26 cellular contexts compared by ENCODE assay signal in the genomic region with DNA sequence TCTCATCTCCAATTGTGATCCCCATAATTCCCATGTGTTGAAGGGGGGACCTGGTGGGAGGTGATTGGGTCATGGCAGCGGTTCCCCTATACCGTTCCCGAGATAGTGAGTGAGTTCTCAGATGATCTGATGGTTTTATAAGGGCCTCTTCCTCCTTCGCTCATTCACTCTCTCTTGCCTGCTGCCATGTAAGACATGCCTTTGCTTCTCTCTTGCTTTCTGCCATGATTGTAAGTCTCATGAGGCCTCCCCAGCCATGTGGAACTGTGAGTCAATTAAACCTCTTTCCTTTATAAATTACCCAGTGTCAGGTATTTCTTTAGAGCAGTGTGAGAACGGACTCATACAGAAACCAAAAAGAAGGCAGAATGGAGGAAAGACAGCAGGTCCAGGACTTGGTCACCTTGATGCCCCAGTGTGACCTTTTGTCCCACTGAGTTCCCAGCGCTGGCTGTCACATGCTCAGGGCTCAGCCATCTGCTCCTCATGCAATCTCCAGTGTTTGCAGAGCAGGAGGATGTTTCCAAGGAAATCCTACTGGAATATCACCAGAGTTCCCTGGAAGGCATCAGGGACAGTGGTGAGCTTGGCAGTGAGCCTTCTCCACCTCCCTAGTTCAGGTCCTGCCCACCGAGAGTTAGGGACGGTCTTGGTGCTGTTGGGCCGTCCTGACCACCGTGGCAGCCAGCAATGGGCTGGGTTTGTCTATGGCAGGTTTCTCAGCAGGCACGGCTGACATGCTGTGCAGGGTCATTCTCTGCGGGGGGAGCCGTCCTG.
DNase-seq lines count a peak whose midpoint lies in the region; ATAC-seq, FAIRE-seq and TF ChIP-seq lines count a peak whose summit lies in the region.
"Had no signal": no experiment of that assay in that cellular context is flagged by ENCODE, and none has a peak within 500 bp of the region (broad histone marks: within the 10 kb centered on the region; RNA-seq: fewer than 3 reads in every experiment).

No MANE protein-coding gene starts in this region.

- ATAC-seq in activated CD8-positive, alpha-beta T cell treated with anti-CD3 and anti-CD28 coated beads, Interleukin-2, amount 10 ng/mL, durations not matched to agents 7 days and 5 days: no peak
- no peak for ATAC-seq in activated CD8-positive, alpha-beta T cell treated with anti-CD3 and anti-CD28 coated beads for 36 hours
- ATAC-seq: activated CD4-positive, CD25-positive, alpha-beta regulatory T cell treated with anti-CD3 and anti-CD28 coated beads, Interleukin-2, amount 50 U/mL, for 24 hours; foreskin keratinocyte; psoas muscle had no signal

- POLR2A ChIA-PET in activated CD8-positive, alpha-beta T cell treated with anti-CD3 and anti-CD28 coated beads, Interleukin-2, amount 10 ng/mL, durations not matched to agents 7 days and 5 days (lab: Charles Lee): no interaction called here
- POLR2A ChIA-PET in activated CD8-positive, alpha-beta T cell treated with anti-CD3 and anti-CD28 coated beads for 36 hours (lab: Charles Lee): interaction anchor here (0.8 kb wide), 1 partner anchor 146 kb away, joined by 3 read pairs; no protein-coding TSS in a partner anchor
- POLR2A ChIA-PET in H1 (lab: Charles Lee; ENCODE audit: partially characterized antibody): no interaction called here
- POLR2A ChIA-PET in RWPE1 (lab: Yijun Ruan, JAX; ENCODE audit: low non-redundant PET): no interaction called here

- no peak for TF ChIP-seq EP300 in H1 (IDR thresholded peaks at IDR 0.05; ENCODE audit: borderline replicate concordance in 1 of 2, low read depth in 2 of 2, low read length in 2 of 2)

- peak overlapping the region; percentile 32 for H3K27ac Mint-ChIP-seq in activated CD8-positive, alpha-beta T cell treated with anti-CD3 and anti-CD28 coated beads, Interleukin-2, amount 10 ng/mL, durations not matched to agents 7 days and 5 days
- no peak overlapping the region for H3K27ac Mint-ChIP-seq in activated CD8-positive, alpha-beta T cell treated with anti-CD3 and anti-CD28 coated beads for 36 hours
- H3K27ac Mint-ChIP-seq in HFFc6: peak overlapping the region; percentile 24; the same call in 1 of the 2 replicates
- H3K27ac Mint-ChIP-seq: stimulated activated naive CD8-positive, alpha-beta T cell treated with anti-CD3 and anti-CD28 coated beads, Interleukin-15, Interleukin-2, amounts not matched to agents 100 ng/mL and 50 ng/mL, for 24 hours had no signal

- H4K8ac ChIP-seq in H1 (ENCODE audit: extremely low read depth, insufficient read depth, low read length): no peak overlapping the region
- H4K8ac ChIP-seq in neuronal stem cell (ENCODE audit: low read depth, low read length): no peak overlapping the region

- no peaks in the 10 kb centered on the region for H3K9me3 Mint-ChIP-seq in activated CD8-positive, alpha-beta T cell treated with anti-CD3 and anti-CD28 coated beads, Interleukin-2, amount 10 ng/mL, durations not matched to agents 7 days and 5 days (ENCODE audit: insufficient read depth)
- no peaks in the 10 kb centered on the region for H3K9me3 Mint-ChIP-seq in activated CD8-positive, alpha-beta T cell treated with anti-CD3 and anti-CD28 coated beads for 36 hours
- peaks cover 11% of the 10 kb centered on the region for H3K9me3 Mint-ChIP-seq in HFFc6
- H3K9me3 Mint-ChIP-seq: stimulated activated naive CD8-positive, alpha-beta T cell treated with anti-CD3 and anti-CD28 coated beads, Interleukin-15, Interleukin-2, amounts not matched to agents 100 ng/mL and 50 ng/mL, for 24 hours; T-helper 1 cell treated with Interleukin-12 subunit alpha and Interleukin-12 subunit beta and Interleukin-4 antibody, amounts not matched to agents 30 μg/mL and 1 μg/mL, for 36 hours had no signal

- H3K4me1 ChIP-seq in H1 (replicated peaks in 1 of 4; ENCODE audit: control insufficient read depth in 3 of 4, insufficient read depth in 4 of 4, low read length in 3 of 4): no peaks in the 10 kb centered on the region; a peak in 1 of 7 replicates
- no peaks in the 10 kb centered on the region for H3K4me1 ChIP-seq in neuronal stem cell (ENCODE audit: control insufficient read depth in 2 of 2, insufficient read depth in 1 of 2, low read depth in 1 of 2, low read length in 2 of 2)
- H3K4me1 ChIP-seq: foreskin keratinocyte had no signal

- no peak for TF ChIP-seq RAD21 in H1 (IDR thresholded peaks at IDR 0.05 in 1 of 2, conservative IDR thresholded peaks at IDR 0.05 in 1 of 2; ENCODE audit: low read depth in 2 of 2, low read length in 2 of 2)

- H3K4me3 Mint-ChIP-seq in activated CD8-positive, alpha-beta T cell treated with anti-CD3 and anti-CD28 coated beads, Interleukin-2, amount 10 ng/mL, durations not matched to agents 7 days and 5 days: no peak overlapping the region
- H3K4me3 Mint-ChIP-seq in activated CD8-positive, alpha-beta T cell treated with anti-CD3 and anti-CD28 coated beads for 36 hours: no peak overlapping the region
- no peak overlapping the region for H3K4me3 Mint-ChIP-seq in HFFc6
- H3K4me3 Mint-ChIP-seq: stimulated activated naive CD8-positive, alpha-beta T cell treated with anti-CD3 and anti-CD28 coated beads, Interleukin-15, Interleukin-2, amounts not matched to agents 100 ng/mL and 50 ng/mL, for 24 hours; T-helper 1 cell treated with Interleukin-12 subunit alpha and Interleukin-12 subunit beta and Interleukin-4 antibody, amounts not matched to agents 30 μg/mL and 1 μg/mL, for 36 hours had no signal

- 0 out of 2 replicates have a peak overlapping the region, but pooled peaks have one; percentile 34 for H2BK20ac ChIP-seq in H1 (ENCODE audit: low read length)

- H3K23me2 ChIP-seq in H1 (ENCODE audit: low read depth, low read length): no peaks in the 10 kb centered on the region

- H3K79me1 ChIP-seq in H1 (ENCODE audit: low read depth, low read length) (no peaks in the 10 kb centered on the region), neuronal stem cell (ENCODE audit: low read depth, low read length) (no peaks in the 10 kb centered on the region)

- H4K91ac ChIP-seq in H1 (replicated peaks; ENCODE audit: insufficient read length, low read length) (no peak overlapping the region), neuronal stem cell (ENCODE audit: low read depth, low read length, poor library complexity) (no peak overlapping the region)

- no peaks in the 10 kb centered on the region for H3K27me3 ChIP-seq in H1 (replicated peaks in 1 of 4; ENCODE audit: control insufficient read depth in 3 of 4, extremely low read depth in 1 of 4, insufficient read depth in 3 of 4, low read length in 3 of 4)
- no peaks in the 10 kb centered on the region for H3K27me3 ChIP-seq in neuronal stem cell (ENCODE audit: control insufficient read depth in 3 of 3, insufficient read depth in 3 of 3, low read depth in 1 of 3, low read length in 3 of 3)
- H3K27me3 ChIP-seq: BE2C, foreskin keratinocyte, heart left ventricle had no signal

- H3K36me3 Mint-ChIP-seq in activated CD8-positive, alpha-beta T cell treated with anti-CD3 and anti-CD28 coated beads, Interleukin-2, amount 10 ng/mL, durations not matched to agents 7 days and 5 days (ENCODE audit: low read depth): peaks cover 7% of the 10 kb centered on the region
- H3K36me3 Mint-ChIP-seq in activated CD8-positive, alpha-beta T cell treated with anti-CD3 and anti-CD28 coated beads for 36 hours (ENCODE audit: low read depth): peaks cover 3% of the 10 kb centered on the region
- peaks cover 11% of the 10 kb centered on the region for H3K36me3 Mint-ChIP-seq in HFFc6 (ENCODE audit: low read depth)

- H2BK15ac ChIP-seq in H1 (ENCODE audit: low read length) (no peak overlapping the region), neuronal stem cell (ENCODE audit: low read length) (no peak overlapping the region)

- H2AK5ac ChIP-seq in H1 (ENCODE audit: low read depth, low read length): no peak overlapping the region; the same call in 1 of the 2 replicates
- H2AK5ac ChIP-seq in neuronal stem cell (ENCODE audit: low read depth, low read length): no peak overlapping the region

- no peaks in the 10 kb centered on the region for H3K79me2 ChIP-seq in H1 (ENCODE audit: control insufficient read depth in 1 of 2, insufficient read depth in 2 of 2, low read length in 2 of 2)

- H2BK12ac ChIP-seq in H1 (ENCODE audit: low read depth, low read length): no peak overlapping the region
- H2BK12ac ChIP-seq in neuronal stem cell (ENCODE audit: low read length): no peak overlapping the region

- H3K14ac ChIP-seq in H1 (ENCODE audit: insufficient read length): no peak overlapping the region
- H3K14ac ChIP-seq in neuronal stem cell (ENCODE audit: low read length): no peak overlapping the region

- CTCF ChIA-PET in activated CD8-positive, alpha-beta T cell treated with anti-CD3 and anti-CD28 coated beads, Interleukin-2, amount 10 ng/mL, durations not matched to agents 7 days and 5 days (lab: Charles Lee): interaction anchor here (4.8 kb wide), 1 partner anchor 151 kb away, joined by 36 read pairs; no protein-coding TSS in a partner anchor
- CTCF ChIA-PET in activated CD8-positive, alpha-beta T cell treated with anti-CD3 and anti-CD28 coated beads for 36 hours (lab: Charles Lee): no interaction called here
- CTCF ChIA-PET in H1 (lab: Charles Lee; ENCODE audit: partially characterized antibody) (interaction anchor here (1.3 kb wide), 1 partner anchor 13 kb away, joined by 3 read pairs; no protein-coding TSS in a partner anchor), RWPE1 (lab: Yijun Ruan, JAX) (no interaction called here)

- H2AFZ ChIP-seq in H1 (ENCODE audit: low read length) (no peak overlapping the region), neuronal stem cell (ENCODE audit: low read length) (peak overlapping the region; percentile 1)

- H4K20me1 ChIP-seq in H1 (replicated peaks in 1 of 2; ENCODE audit: control insufficient read depth in 1 of 2, insufficient read depth in 2 of 2, low read length in 2 of 2): no peaks in the 10 kb centered on the region

- no peak overlapping the region for H3K56ac ChIP-seq in H1 (replicated peaks; ENCODE audit: insufficient read length, low read depth, low read length)

- H3K23ac ChIP-seq in H1 (ENCODE audit: insufficient read length): no peak overlapping the region
- no peak overlapping the region for H3K23ac ChIP-seq in neuronal stem cell (ENCODE audit: low read depth, low read length, poor library complexity)

- H3K9ac ChIP-seq in H1 (replicated peaks in 1 of 4; ENCODE audit: extremely low read depth in 1 of 4, low read depth in 3 of 4, low read length in 3 of 4) (no peak overlapping the region), neuronal stem cell (ENCODE audit: low read depth, low read length, poor library complexity) (peak overlapping the region; percentile 6)

- H3K4ac ChIP-seq in H1 (replicated peaks; ENCODE audit: insufficient read length, low read depth, low read length): no peak overlapping the region
- no peak overlapping the region for H3K4ac ChIP-seq in neuronal stem cell (ENCODE audit: low read length)

- no peak overlapping the region for H3K27ac ChIP-seq in H1 (ENCODE audit: low read depth, low read length)
- H3K27ac ChIP-seq in neuronal stem cell (replicated peaks; ENCODE audit: low read length): no peak overlapping the region
- no peak overlapping the region for H3K27ac ChIP-seq in RWPE1
- H3K27ac ChIP-seq: foreskin keratinocyte, HL-60, psoas muscle had no signal

- TF ChIP-seq CTCF in activated CD8-positive, alpha-beta T cell treated with anti-CD3 and anti-CD28 coated beads for 36 hours (IDR thresholded peaks at IDR 0.05): no peak
- no peak for TF ChIP-seq CTCF in HFFc6 (IDR thresholded peaks at IDR 0.05)
- TF ChIP-seq CTCF in H1 (IDR thresholded peaks at IDR 0.05; ENCODE audit: control extremely low read depth in 1 of 3, insufficient read depth in 1 of 3, low read depth in 1 of 3, low read length in 3 of 3): no peak
- no peak for TF ChIP-seq CTCF in RWPE1 (conservative IDR thresholded peaks at IDR 0.05; ENCODE audit: low read depth)

- H3K4me3 ChIP-seq in H1 (ENCODE audit: extremely low read depth in 1 of 4, insufficient read depth in 2 of 4, low read depth in 3 of 4, low read length in 4 of 4): no peak overlapping the region
- H3K4me3 ChIP-seq in neuronal stem cell (ENCODE audit: low read length in 2 of 2): no peak overlapping the region
- H3K4me3 ChIP-seq: heart left ventricle, psoas muscle had no signal

- intact Hi-C loops in activated CD8-positive, alpha-beta T cell treated with anti-CD3 and anti-CD28 coated beads for 36 hours (cut with micrococcal nuclease): no loop called here

- no peak for FAIRE-seq in H1 (lab: Jason Lieb, UNC)
- FAIRE-seq: astrocyte, TTC549 had no signal

- no peaks in the 10 kb centered on the region for H3K9me3 ChIP-seq in H1 (ENCODE audit: insufficient read depth in 2 of 2, low read depth in 1 of 2, low read length in 1 of 2)
- no peaks in the 10 kb centered on the region for H3K9me3 ChIP-seq in neuronal stem cell (replicated peaks in 1 of 2; ENCODE audit: control insufficient read depth in 2 of 2, insufficient read depth in 1 of 2, low read depth in 1 of 2, low read length in 2 of 2)
- H3K9me3 ChIP-seq: heart left ventricle, psoas muscle had no signal

- H3K27me3 Mint-ChIP-seq in activated CD8-positive, alpha-beta T cell treated with anti-CD3 and anti-CD28 coated beads, Interleukin-2, amount 10 ng/mL, durations not matched to agents 7 days and 5 days (ENCODE audit: low read depth): no peaks in the 10 kb centered on the region
- H3K27me3 Mint-ChIP-seq in activated CD8-positive, alpha-beta T cell treated with anti-CD3 and anti-CD28 coated beads for 36 hours: no peaks in the 10 kb centered on the region
- H3K27me3 Mint-ChIP-seq in HFFc6 (ENCODE audit: insufficient read depth): no peaks in the 10 kb centered on the region; the same call in 1 of the 2 replicates
- H3K27me3 Mint-ChIP-seq: stimulated activated naive CD8-positive, alpha-beta T cell treated with anti-CD3 and anti-CD28 coated beads, Interleukin-15, Interleukin-2, amounts not matched to agents 100 ng/mL and 50 ng/mL, for 24 hours had no signal

- H2BK5ac ChIP-seq in H1 (ENCODE audit: low read depth, low read length) (no peak overlapping the region), neuronal stem cell (ENCODE audit: low read length) (no peak overlapping the region)

- no peak overlapping the region for H4K5ac ChIP-seq in H1 (ENCODE audit: insufficient read length, low read depth, low read length)

- no peak for TF ChIP-seq POLR2A in H1 (IDR thresholded peaks at IDR 0.05; ENCODE audit: control extremely low read depth in 1 of 2, low read depth in 2 of 2, low read length in 2 of 2)

- no peak for DNase-seq in activated CD8-positive, alpha-beta T cell treated with anti-CD3 and anti-CD28 coated beads, Interleukin-2, amount 10 ng/mL, durations not matched to agents 7 days and 5 days
- DNase-seq in activated CD8-positive, alpha-beta T cell treated with anti-CD3 and anti-CD28 coated beads for 36 hours: no peak
- DNase-seq in HFFc6: no peak
- no peak for DNase-seq in H1 (ENCODE audit: low read depth in 1 of 2, low spot score in 2 of 2)
- DNase-seq in neuronal stem cell (ENCODE audit: low spot score): no peak
- DNase-seq in NCI-H1417 treated with DMSO at 0.1 percent for 48 hours (lab: John Stamatoyannopoulos, UW): no peak
- DNase-seq in RWPE1 (ENCODE audit: low spot score): no peak
- DNase-seq: activated gamma-delta T cell, activated T-cell treated with anti-CD3 and anti-CD28 coated beads for 4 hours, BE2C, caudate nucleus, cortex of kidney, foreskin keratinocyte, kidney glomerular epithelial cell, mesendoderm, MV-4-11, NCI-H1694, nucleus accumbens, psoas muscle had no signal

- H2BK120ac ChIP-seq in H1 (replicated peaks; ENCODE audit: low read depth, low read length) (no peak overlapping the region), neuronal stem cell (ENCODE audit: low read depth, low read length) (no peak overlapping the region)

- H3K18ac ChIP-seq in H1 (ENCODE audit: extremely low read depth, low read length): no peak overlapping the region
- peak overlapping the region; percentile 55 for H3K18ac ChIP-seq in neuronal stem cell (ENCODE audit: low read length)

- H3K4me2 ChIP-seq in H1 (ENCODE audit: insufficient read depth in 1 of 2, low read depth in 2 of 2, low read length in 2 of 2) (no peak overlapping the region), neuronal stem cell (ENCODE audit: insufficient read depth, low read length, poor library complexity, severe bottlenecking) (no peak overlapping the region)

- H3K36me3 ChIP-seq in H1 (ENCODE audit: control insufficient read depth in 2 of 4, insufficient read depth in 4 of 4, low read length in 3 of 4): no peaks in the 10 kb centered on the region
- H3K36me3 ChIP-seq in neuronal stem cell (replicated peaks in 1 of 2; ENCODE audit: control insufficient read depth in 2 of 2, insufficient read depth in 2 of 2, low read length in 2 of 2): no peaks in the 10 kb centered on the region
- H3K36me3 ChIP-seq: BE2C, heart left ventricle had no signal

- WGBS in H1 (ENCODE audit: extremely low coverage in 1 of 2, insufficient coverage in 1 of 2, insufficient read length in 1 of 2, insufficient replicate concordance in 2 of 2, low coverage in 1 of 2, low lambda C conversion rate in 2 of 2, missing lambda C conversion rate in 1 of 2), 2 experiments: 91% methylated on average over 13 of the region's 13 CpGs; no CpG with 5 or more reads in 1 of the 2 experiments
- no CpG with 5 or more reads among the region's 13 CpGs for WGBS in neuronal stem cell (ENCODE audit: extremely low coverage in 2 of 2, insufficient read length in 2 of 2, insufficient replicate concordance in 1 of 2), 2 donors

- peaks cover 28% of the 10 kb centered on the region for H3K4me1 Mint-ChIP-seq in activated CD8-positive, alpha-beta T cell treated with anti-CD3 and anti-CD28 coated beads, Interleukin-2, amount 10 ng/mL, durations not matched to agents 7 days and 5 days (ENCODE audit: low read depth)
- peaks cover 16% of the 10 kb centered on the region for H3K4me1 Mint-ChIP-seq in activated CD8-positive, alpha-beta T cell treated with anti-CD3 and anti-CD28 coated beads for 36 hours (ENCODE audit: low read depth)
- H3K4me1 Mint-ChIP-seq in HFFc6 (ENCODE audit: low read depth): peaks cover 26% of the 10 kb centered on the region

Comparison
In these comparisons a context has a peak if more than half of its experiments do, and no peak if none do; other contexts are left out.
1. CTCF ChIA-PET loops: an anchor here in activated CD8-positive, alpha-beta T cell treated with anti-CD3 and anti-CD28 coated beads, Interleukin-2, amount 10 ng/mL, durations not matched to agents 7 days and 5 days (4.8 kb wide) and H1 (1.3 kb wide); none called in activated CD8-positive, alpha-beta T cell treated with anti-CD3 and anti-CD28 coated beads for 36 hours and RWPE1.